ENCODE assay signal across 1 cellular context in genomic region chr12:113069149-113069548, GRCh38.
TF ChIP-seq lines count a peak whose summit lies in the region.

No MANE protein-coding gene starts in this region.

TF ChIP-seq in HEK293, 187 proteins besides CTCF, POLR2A, EP300 and RAD21 (continued from another document):
- peak; percentile 35; the same call in 1 of the 2 replicates for TF ChIP-seq GLIS2 (tag by site-specific recombination; IDR thresholded peaks at IDR 0.05)
